8 cellular contexts compared by ENCODE assay signal in genomic region chr2:231673348-231673770, GRCh38. TPM values are rescaled to one million over a fixed set of nuclear protein-coding genes. Genes with fewer than 3 reads are reported as not detected.
DNase-seq lines count a peak whose midpoint lies in the region; ATAC-seq, FAIRE-seq and TF ChIP-seq lines count a peak whose summit lies in the region.

No MANE protein-coding gene starts in this region.

- H3K27me3 Mint-ChIP-seq in activated naive CD8-positive, alpha-beta T cell treated with anti-CD3 and anti-CD28 coated beads, Interleukin-2, amount 10 ng/mL, durations not matched to agents 7 days and 5 days, result peaks cover 2% of the 10 kb centered on the region

- POLR2A ChIA-PET in activated naive CD8-positive, alpha-beta T cell treated with anti-CD3 and anti-CD28 coated beads, Interleukin-2, amount 10 ng/mL, durations not matched to agents 7 days and 5 days (lab: Charles Lee), result interaction anchor here (1.1 to 7.3 kb wide), 3 partner anchors 36 to 60 kb away, joined by 3 to 93 read pairs (median 11); partner anchors contain the start of gene PTMA

- FAIRE-seq in kidney (lab: Jason Lieb, UNC), result no peak

- peak; percentile 22 for DNase-seq in AG08395 (ENCODE audit: low spot score)
- DNase-seq in activated naive CD8-positive, alpha-beta T cell treated with anti-CD3 and anti-CD28 coated beads, Interleukin-2, amount 10 ng/mL, durations not matched to agents 7 days and 5 days, result no peak
- DNase-seq in kidney, result no peak
- DNase-seq in upper lobe of right lung, result peak; percentile 93
- DNase-seq in stimulated activated CD4-positive, alpha-beta T cell treated with anti-CD3 and anti-CD28 coated beads, Interleukin-4, amount 100 ng/mL, for 4 hours, result no peak
- DNase-seq in epidermal melanocyte (ENCODE audit: insufficient read length, low spot score), result no peak

- H3K4me3 Mint-ChIP-seq in activated naive CD8-positive, alpha-beta T cell treated with anti-CD3 and anti-CD28 coated beads, Interleukin-2, amount 10 ng/mL, durations not matched to agents 7 days and 5 days, result no peak overlapping the region

- H3K4me1 ChIP-seq in HUES48 (ENCODE audit: control insufficient read depth, insufficient read depth, low read length) (peaks cover 35% of the 10 kb centered on the region), kidney (ENCODE audit: control insufficient read depth in 1 of 2, insufficient read depth in 1 of 2, low read depth in 1 of 2, low read length in 2 of 2) (peaks cover 12 to 27% of the 10 kb centered on the region in 2 donors), upper lobe of right lung (peaks cover 47% of the 10 kb centered on the region)

- H3K36me3 Mint-ChIP-seq in activated naive CD8-positive, alpha-beta T cell treated with anti-CD3 and anti-CD28 coated beads, Interleukin-2, amount 10 ng/mL, durations not matched to agents 7 days and 5 days, result no peaks in the 10 kb centered on the region

- H3K9me3 Mint-ChIP-seq in activated naive CD8-positive, alpha-beta T cell treated with anti-CD3 and anti-CD28 coated beads, Interleukin-2, amount 10 ng/mL, durations not matched to agents 7 days and 5 days, result no peaks in the 10 kb centered on the region

- intact Hi-C loops in kidney (cut with DNase I), result no loop called here
- intact Hi-C loops in upper lobe of right lung (cut with DNase I), result no loop called here

- no peaks in the 10 kb centered on the region for H3K36me3 ChIP-seq in HUES48 (ENCODE audit: control insufficient read depth, insufficient read depth, low read length)
- no peaks in the 10 kb centered on the region for H3K36me3 ChIP-seq in kidney (ENCODE audit: control insufficient read depth in 1 of 2, insufficient read depth in 2 of 2, low read length in 2 of 2)
- no peaks in the 10 kb centered on the region for H3K36me3 ChIP-seq in upper lobe of right lung

- peak overlapping the region; percentile 67 for H3K9ac ChIP-seq in HUES48 (ENCODE audit: low read depth, low read length)
- peak overlapping the region in 1 of 2 donors; percentile 55 for H3K9ac ChIP-seq in kidney (ENCODE audit: low read length in 2 of 2)

- H3K4me3 ChIP-seq in HUES48 (ENCODE audit: low read depth, low read length) (peak overlapping the region; percentile 62), kidney (ENCODE audit: low read length in 2 of 2) (peak overlapping the region in 1 of 2 donors; percentile 29), upper lobe of right lung (peak overlapping the region; percentile 22)

- H3K9me3 ChIP-seq in HUES48 (ENCODE audit: control insufficient read depth, insufficient read depth, low read length) (no peaks in the 10 kb centered on the region), kidney (ENCODE audit: control insufficient read depth in 1 of 2, low read length in 2 of 2) (no peaks in the 10 kb centered on the region), upper lobe of right lung (no peaks in the 10 kb centered on the region)

- H3K27ac ChIP-seq in HUES48 (ENCODE audit: low read depth, low read length) (peak overlapping the region; percentile 99), kidney (ENCODE audit: low read depth in 2 of 2, low read length in 2 of 2) (peak overlapping the region; percentile 56 to 87), upper lobe of right lung (peak overlapping the region; percentile 89)

- no peak for ATAC-seq in activated naive CD8-positive, alpha-beta T cell treated with anti-CD3 and anti-CD28 coated beads, Interleukin-2, amount 10 ng/mL, durations not matched to agents 7 days and 5 days (ENCODE audit: low read depth)
- ATAC-seq in upper lobe of right lung (peak; percentile 78), HG03457 (IDR thresholded peaks at IDR 0.05; ENCODE audit: unreplicated experiment) (no peak)

- H3K27ac Mint-ChIP-seq in activated naive CD8-positive, alpha-beta T cell treated with anti-CD3 and anti-CD28 coated beads, Interleukin-2, amount 10 ng/mL, durations not matched to agents 7 days and 5 days, result peak overlapping the region; percentile 76

- H3K4me1 Mint-ChIP-seq in activated naive CD8-positive, alpha-beta T cell treated with anti-CD3 and anti-CD28 coated beads, Interleukin-2, amount 10 ng/mL, durations not matched to agents 7 days and 5 days, result peaks cover 13% of the 10 kb centered on the region

- TF ChIP-seq CTCF in kidney (IDR thresholded peaks at IDR 0.05; ENCODE audit: borderline replicate concordance, extremely low read depth, insufficient read depth) (no peak), upper lobe of right lung (IDR thresholded peaks at IDR 0.05) (no peak)

- H3K27me3 ChIP-seq in HUES48 (ENCODE audit: control insufficient read depth, insufficient read depth, low read length), result no peaks in the 10 kb centered on the region
- H3K27me3 ChIP-seq in upper lobe of right lung, result no peaks in the 10 kb centered on the region

RNA-seq across cellular contexts. Expression of gene PTMA, which starts 35.0 kb away (rescaled TPM):
- total RNA-seq in activated naive CD8-positive, alpha-beta T cell treated with anti-CD3 and anti-CD28 coated beads, Interleukin-2, amount 10 ng/mL, durations not matched to agents 7 days and 5 days, result 1,000 to 10,000 TPM; 1,404 to 1,416 TPM
- total RNA-seq in kidney, result 1,173 TPM
- polyA plus RNA-seq in kidney (ENCODE audit: insufficient read depth, low read depth, low replicate concordance), result 825 TPM
- total RNA-seq in upper lobe of right lung, result 744 TPM

Comparison
In these comparisons a context has a peak if more than half of its experiments do, and no peak if none do; other contexts are left out.
1. DNase-seq: peak in AG08395 (single experiment) and upper lobe of right lung (single experiment); none in activated naive CD8-positive, alpha-beta T cell treated with anti-CD3 and anti-CD28 coated beads, Interleukin-2, amount 10 ng/mL, durations not matched to agents 7 days and 5 days (single experiment), kidney (single experiment), stimulated activated CD4-positive, alpha-beta T cell treated with anti-CD3 and anti-CD28 coated beads, Interleukin-4, amount 100 ng/mL, for 4 hours (0 of 2) and epidermal melanocyte (single experiment).
2. Peak in every context shown above with its lines, with median percentiles within 50 percentile points of each other: H3K27ac ChIP-seq.